Comparison of ENCODE assay signal across 21 cellular contexts in the genomic region with DNA sequence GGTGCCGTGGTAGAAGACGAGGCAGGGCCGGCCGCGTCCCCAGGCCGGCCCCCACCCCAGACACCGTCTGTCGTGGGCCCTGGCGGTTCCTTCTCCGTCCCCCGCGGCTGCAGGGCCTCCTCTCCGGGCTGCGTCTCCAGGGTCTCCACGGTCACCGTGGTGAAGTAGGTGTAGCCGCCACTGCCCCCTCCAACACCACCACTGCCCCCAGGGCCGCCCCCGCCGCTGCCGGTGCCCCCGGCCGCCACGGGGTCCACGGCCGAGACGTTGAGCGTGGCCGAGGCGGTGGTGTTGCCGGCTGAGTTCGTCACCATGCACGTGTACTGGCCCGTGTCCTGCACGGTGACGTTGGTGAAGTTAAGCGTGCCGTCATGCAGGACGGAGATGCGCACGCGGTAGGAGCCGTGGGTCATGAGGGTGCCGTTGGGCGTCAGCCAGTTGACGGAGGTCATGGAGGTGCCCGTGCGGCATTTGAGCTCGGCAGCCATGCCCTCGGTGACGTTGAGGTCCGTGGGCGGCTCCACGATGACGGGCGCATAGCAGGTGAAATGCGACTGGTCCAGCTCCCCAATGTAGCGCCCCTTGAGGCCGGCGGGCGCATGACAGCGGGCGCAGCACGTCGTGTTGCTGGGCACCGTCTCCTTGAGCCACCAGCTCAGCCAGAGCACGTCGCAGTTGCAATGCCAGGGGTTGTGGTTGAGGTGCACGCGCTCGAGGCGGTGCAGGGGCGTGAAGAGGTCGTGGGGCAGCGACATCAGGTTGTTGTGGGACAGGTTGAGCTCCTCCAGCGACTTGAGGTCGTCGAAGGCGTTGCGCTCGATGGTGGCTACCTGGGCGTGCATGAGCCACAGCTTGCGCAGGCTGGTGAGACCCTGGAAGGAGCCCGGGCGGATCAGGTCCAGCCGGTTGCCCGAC. TPM values are rescaled to one million over a fixed set of nuclear protein-coding genes. Genes with fewer than 3 reads are reported as not detected.
A peak's percentile ranks its signal among the peaks of the same experiment; 100 is the strongest.
DNase-seq lines count a peak whose midpoint lies in the region; ATAC-seq, FAIRE-seq and TF ChIP-seq lines count a peak whose summit lies in the region.
"Had no signal": no experiment of that assay in that cellular context is flagged by ENCODE, and none has a peak within 500 bp of the region (broad histone marks: within the 10 kb centered on the region; RNA-seq: fewer than 3 reads in every experiment).

No MANE protein-coding gene starts in this region.

- H3K27me3 ChIP-seq in PC-3 (ENCODE audit: low read length) (no peaks in the 10 kb centered on the region), HepG2 (ENCODE audit: control insufficient read depth in 1 of 2, insufficient read depth in 2 of 2, low read length in 2 of 2) (peaks cover 0 to 4% of the 10 kb centered on the region in 2 experiments; a peak in 2 of 5 replicates)
- H3K27me3 ChIP-seq: dorsolateral prefrontal cortex, ovary, vagina had no signal

- no peaks in the 10 kb centered on the region for H3K9me2 ChIP-seq in PC-3 (replicated peaks; ENCODE audit: low read length)

- WGBS in HepG2 (ENCODE audit: low lambda C conversion rate): 82% methylated on average over 33 of the region's 87 CpGs

- CTCF ChIA-PET in PC-3 (lab: Charles Lee): no interaction called here
- CTCF ChIA-PET in HepG2 (lab: Yijun Ruan, JAX; ENCODE audit: low intra/inter-chr PET ratio, low total read pairs): no interaction called here

- intact Hi-C loops in PC-3 (cut with micrococcal nuclease): no loop called here
- intact Hi-C loops in HepG2 (cut with micrococcal nuclease; ENCODE audit: unreplicated experiment): no loop called here
- intact Hi-C loops in left cardiac atrium (cut with DNase I): no loop called here

- in situ Hi-C loops in HepG2 (cut with HindIII; ENCODE audit: extremely low pct_ligation_motif_present, low pct_unique_long_range_greater_than_20kb): no loop called here

- H3K9ac ChIP-seq in PC-3 (ENCODE audit: low read length) (no peak overlapping the region), HepG2 (ENCODE audit: insufficient read depth, low read depth, low read length) (no peak overlapping the region)

- H3K27ac ChIP-seq in PC-3 (ENCODE audit: low read length) (no peak overlapping the region), HepG2 (ENCODE audit: extremely low read length, insufficient read depth, low read length) (no peak overlapping the region)
- H3K27ac ChIP-seq: heart right ventricle, ovary, SK-N-MC, skin epidermis, vagina had no signal

- TF ChIP-seq POLR2A in HepG2 (IDR thresholded peaks at IDR 0.05; ENCODE audit: insufficient read depth in 1 of 2, low read depth in 2 of 2, low read length in 2 of 2): no peak

- peak; percentile 27 for DNase-seq in stimulated activated CD4-positive, alpha-beta T cell treated with anti-CD3 and anti-CD28 coated beads, Interleukin-15, amount 100 ng/mL, for 24 hours
- DNase-seq in stimulated activated CD4-positive, alpha-beta T cell treated with anti-CD3 and anti-CD28 coated beads, Interleukin-2, amount 100 ng/mL, for 48 hours: no peak
- DNase-seq in PC-3 (no peak), HepG2 (ENCODE audit: low spot score) (no peak), urothelium cell line (ENCODE audit: low spot score) (no peak), COLO829 (ENCODE audit: low spot score) (no peak), dedifferentiated amniotic fluid mesenchymal stem cell (ENCODE audit: extremely low spot score) (no peak), left cardiac atrium (no peak)
- DNase-seq: activated T-cell treated with anti-CD3 and anti-CD28 coated beads, Interleukin-2, amount 50 U/mL, for 24 hours; CD8-positive, alpha-beta T cell; dorsolateral prefrontal cortex; HCEC 1CT; heart right ventricle; NCI-H2081; NCI-H510A treated with DMSO at 0.1 percent for 48 hours; OCI-M1; ovary had no signal

- H2AFZ ChIP-seq in PC-3 (ENCODE audit: low read length) (no peak overlapping the region), HepG2 (ENCODE audit: low read length) (no peak overlapping the region)

- H4K20me1 ChIP-seq in PC-3 (ENCODE audit: low read length) (no peaks in the 10 kb centered on the region), HepG2 (ENCODE audit: insufficient read depth, low read length) (no peaks in the 10 kb centered on the region)

- H3K79me2 ChIP-seq in PC-3 (ENCODE audit: low read length) (no peaks in the 10 kb centered on the region), HepG2 (ENCODE audit: insufficient read depth, low read length) (no peaks in the 10 kb centered on the region)

- FAIRE-seq in HepG2 (lab: Jason Lieb, UNC) (no peak), urothelium cell line (lab: Jason Lieb, UNC) (peak; percentile 50)

- TF ChIP-seq CTCF in PC-3 (conservative IDR thresholded peaks at IDR 0.05; ENCODE audit: low read depth, low read length) (peak; percentile 39; the same call in 1 of the 2 replicates), HepG2 (CRISPR knock-in tag; IDR thresholded peaks at IDR 0.05) (peak; percentile 31; the same call in 1 of the 2 replicates)

- ATAC-seq in PC-3: no peak
- no peak for ATAC-seq in HepG2
- ATAC-seq in left cardiac atrium: no peak
- ATAC-seq: CD8-positive, alpha-beta T cell; esophagus mucosa; heart right ventricle had no signal

- POLR2A ChIA-PET in PC-3 (lab: Charles Lee; ENCODE audit: unreplicated experiment) (no interaction called here), HepG2 (lab: Yijun Ruan, JAX) (no interaction called here)

- TF ChIP-seq EP300 in HepG2 (IDR thresholded peaks at IDR 0.05; ENCODE audit: low read depth in 2 of 2, low read length in 2 of 2) (no peak), HepG2 (CRISPR knock-in tag; IDR thresholded peaks at IDR 0.05; ENCODE audit: borderline replicate concordance) (no peak)

- no peak overlapping the region for H3K4me3 ChIP-seq in PC-3 (ENCODE audit: low read length)
- H3K4me3 ChIP-seq in HepG2 (replicated peaks in 1 of 3; ENCODE audit: insufficient read depth in 1 of 3, low read depth in 2 of 3, low read length in 3 of 3): no peak overlapping the region
- H3K4me3 ChIP-seq: dorsolateral prefrontal cortex, heart right ventricle, ovary, SK-N-MC, skin epidermis, vagina had no signal

- H3F3A ChIP-seq in PC-3 (ENCODE audit: low read length, unreplicated experiment): no peaks in the 10 kb centered on the region

- peaks cover 3% of the 10 kb centered on the region; the same call in 1 of the 2 replicates for H3K4me1 ChIP-seq in PC-3 (ENCODE audit: insufficient read depth, low read length)
- H3K4me1 ChIP-seq in HepG2 (ENCODE audit: insufficient read depth, low read length): peaks cover 8% of the 10 kb centered on the region
- H3K4me1 ChIP-seq: heart right ventricle, vagina had no signal

- H3K9me3 ChIP-seq in PC-3 (ENCODE audit: low read length): no peaks in the 10 kb centered on the region
- no peaks in the 10 kb centered on the region for H3K9me3 ChIP-seq in HepG2 (ENCODE audit: low read length)
- H3K9me3 ChIP-seq: heart right ventricle, ovary, vagina had no signal

- no peak for TF ChIP-seq RAD21 in HepG2 (CRISPR knock-in tag; IDR thresholded peaks at IDR 0.05)

- H3K36me3 ChIP-seq in PC-3 (ENCODE audit: low read depth, low read length): no peaks in the 10 kb centered on the region
- H3K36me3 ChIP-seq in HepG2 (replicated peaks in 1 of 2; ENCODE audit: control insufficient read depth in 1 of 2, insufficient read depth in 2 of 2, low read length in 2 of 2): no peaks in the 10 kb centered on the region
- H3K36me3 ChIP-seq: heart right ventricle, ovary, vagina had no signal

- BruUV-seq in PC-3 (replicated peaks; lab: Mats Ljungman, UMichigan) (no TSS peak), HepG2 (replicated peaks; lab: Mats Ljungman, UMichigan) (no TSS peak)

- no peak overlapping the region for H3K4me2 ChIP-seq in PC-3 (ENCODE audit: low read length)
- no peak overlapping the region for H3K4me2 ChIP-seq in HepG2 (ENCODE audit: low read depth, low read length)

RNA-seq across cellular contexts. Expression of a gene that starts 4.6 kb away (rescaled TPM):
- total RNA-seq in PC-3 (2014; rRNA removed) (not detected in 2 replicates), HepG2 (2016; rRNA removed; fragmentation: Illumina TruSeq; extraction: Trizol) (1.1 and 2.2 TPM in 2 replicates), left cardiac atrium (not detected)
- total RNA-seq in HepG2 (2016; cell fraction: cytosol; rRNA removed; fragmentation: Illumina TruSeq; extraction: Trizol; ENCODE audit: low read depth): 1.4 and 2.5 TPM in 2 replicates
- 1.4 and 2.5 TPM in 2 replicates for total RNA-seq in HepG2 (2016; cell fraction: insoluble cytoplasmic fraction; rRNA removed; fragmentation: Illumina TruSeq; extraction: Trizol)
- total RNA-seq in HepG2 (2016; cell fraction: membrane; rRNA removed; fragmentation: Illumina TruSeq; extraction: Trizol): 1.4 and 1.7 TPM in 2 replicates
- total RNA-seq in HepG2 (2016; cell fraction: nucleus; rRNA removed; fragmentation: Illumina TruSeq; extraction: Trizol): 1.7 and 2.8 TPM in 2 replicates
- 3.3 and 4.0 TPM in 2 replicates for polyA plus RNA-seq in HepG2 (2011; rRNA removed)
- 2.0 and 2.9 TPM in 2 replicates for polyA plus RNA-seq in HepG2 (2011; cell fraction: cytosol; rRNA removed)
- 18.4 and 19.8 TPM in 2 replicates for polyA plus RNA-seq in HepG2 (2011; cell fraction: nucleus; rRNA removed)
- polyA plus RNA-seq in HepG2 (2012): 4.3 and 4.8 TPM in 2 replicates
- polyA plus RNA-seq in HepG2 (2016; cell fraction: cytosol; fragmentation: Illumina TruSeq; extraction: Trizol; ENCODE audit: low read depth): 2.7 and 3.3 TPM in 2 replicates
- 1.4 and 1.8 TPM in 2 replicates for polyA plus RNA-seq in HepG2 (2016; cell fraction: insoluble cytoplasmic fraction; fragmentation: Illumina TruSeq; extraction: Trizol; ENCODE audit: low read depth)
- polyA plus RNA-seq in HepG2 (2016; cell fraction: membrane; fragmentation: Illumina TruSeq; extraction: Trizol; ENCODE audit: low read depth): 2.6 and 2.7 TPM in 2 replicates
- polyA plus RNA-seq in HepG2 (2016; cell fraction: nucleus; fragmentation: Illumina TruSeq; extraction: Trizol; ENCODE audit: insufficient read depth, low read depth): 1.6 and 6.8 TPM in 2 replicates
- 1.3 TPM in 1 of 2 replicates, not detected in the other for polyA minus RNA-seq in HepG2 (2011; rRNA and poly(A)+ RNA removed; ENCODE audit: low replicate concordance)
- 0.79 and 2.3 TPM in 2 replicates for polyA minus RNA-seq in HepG2 (2011; cell fraction: cytosol; rRNA and poly(A)+ RNA removed)
- 0.64 and 2.4 TPM in 2 replicates for polyA minus RNA-seq in HepG2 (2011; cell fraction: nucleus; rRNA and poly(A)+ RNA removed)
- total RNA-seq: CD8-positive, alpha-beta T cell; esophagus mucosa; heart right ventricle; ovary; vagina had no signal
- polyA plus RNA-seq: heart right ventricle, ovary had no signal

RNA-seq across cellular contexts. Expression of a gene that starts 7.4 kb away (rescaled TPM):
- total RNA-seq in PC-3 (2014; rRNA removed) (60.8 and 71.5 TPM in 2 replicates), HepG2 (2016; rRNA removed; fragmentation: Illumina TruSeq; extraction: Trizol) (2.0 and 2.3 TPM in 2 replicates), left cardiac atrium (10 to 100 TPM; 27.3 to 36.7 TPM)
- total RNA-seq in HepG2 (2016; cell fraction: cytosol; rRNA removed; fragmentation: Illumina TruSeq; extraction: Trizol; ENCODE audit: low read depth): 2.6 and 3.1 TPM in 2 replicates
- total RNA-seq in HepG2 (2016; cell fraction: insoluble cytoplasmic fraction; rRNA removed; fragmentation: Illumina TruSeq; extraction: Trizol): 3.2 and 3.4 TPM in 2 replicates
- 3.4 and 3.5 TPM in 2 replicates for total RNA-seq in HepG2 (2016; cell fraction: membrane; rRNA removed; fragmentation: Illumina TruSeq; extraction: Trizol)
- total RNA-seq in HepG2 (2016; cell fraction: nucleus; rRNA removed; fragmentation: Illumina TruSeq; extraction: Trizol): 0.56 and 1.7 TPM in 2 replicates
- 4.1 and 5.2 TPM in 2 replicates for polyA plus RNA-seq in HepG2 (2011; rRNA removed)
- 4.6 and 10.0 TPM in 2 replicates for polyA plus RNA-seq in HepG2 (2011; cell fraction: cytosol; rRNA removed)
- 6.9 and 8.9 TPM in 2 replicates for polyA plus RNA-seq in HepG2 (2011; cell fraction: nucleus; rRNA removed)
- 1.6 and 3.0 TPM in 2 replicates for polyA plus RNA-seq in HepG2 (2012)
- 3.7 and 4.0 TPM in 2 replicates for polyA plus RNA-seq in HepG2 (2016; cell fraction: cytosol; fragmentation: Illumina TruSeq; extraction: Trizol; ENCODE audit: low read depth)
- polyA plus RNA-seq in HepG2 (2016; cell fraction: insoluble cytoplasmic fraction; fragmentation: Illumina TruSeq; extraction: Trizol; ENCODE audit: low read depth): 2.9 and 3.0 TPM in 2 replicates
- polyA plus RNA-seq in HepG2 (2016; cell fraction: membrane; fragmentation: Illumina TruSeq; extraction: Trizol; ENCODE audit: low read depth): 4.1 and 4.4 TPM in 2 replicates
- 2.7 and 4.3 TPM in 2 replicates for polyA plus RNA-seq in HepG2 (2016; cell fraction: nucleus; fragmentation: Illumina TruSeq; extraction: Trizol; ENCODE audit: insufficient read depth, low read depth)
- polyA minus RNA-seq in HepG2 (2011; rRNA and poly(A)+ RNA removed; ENCODE audit: low replicate concordance): 2.9 and 4.4 TPM in 2 replicates
- 2.6 TPM in 1 of 2 replicates, not detected in the other for polyA minus RNA-seq in HepG2 (2011; cell fraction: cytosol; rRNA and poly(A)+ RNA removed)
- polyA minus RNA-seq in HepG2 (2011; cell fraction: nucleus; rRNA and poly(A)+ RNA removed): 1.9 and 2.2 TPM in 2 replicates

RNA-seq across cellular contexts. Expression of a gene that starts 41.7 kb away (rescaled TPM):
- total RNA-seq in PC-3 (2014; rRNA removed) (3.5 and 6.2 TPM in 2 replicates), HepG2 (2016; rRNA removed; fragmentation: Illumina TruSeq; extraction: Trizol) (not detected in 2 replicates), left cardiac atrium (1 to 10 TPM; 1.4 to 1.5 TPM)
- total RNA-seq in HepG2 (2016; cell fraction: cytosol; rRNA removed; fragmentation: Illumina TruSeq; extraction: Trizol; ENCODE audit: low read depth): not detected in 2 replicates
- total RNA-seq in HepG2 (2016; cell fraction: insoluble cytoplasmic fraction; rRNA removed; fragmentation: Illumina TruSeq; extraction: Trizol): not detected in 2 replicates
- not detected in 2 replicates for total RNA-seq in HepG2 (2016; cell fraction: membrane; rRNA removed; fragmentation: Illumina TruSeq; extraction: Trizol)
- total RNA-seq in HepG2 (2016; cell fraction: nucleus; rRNA removed; fragmentation: Illumina TruSeq; extraction: Trizol): not detected in 2 replicates
- not detected in 2 replicates for polyA plus RNA-seq in HepG2 (2011; rRNA removed)
- polyA plus RNA-seq in HepG2 (2011; cell fraction: cytosol; rRNA removed): not detected in 2 replicates
- polyA plus RNA-seq in HepG2 (2011; cell fraction: nucleus; rRNA removed): not detected in 2 replicates
- not detected in 2 replicates for polyA plus RNA-seq in HepG2 (2012)
- polyA plus RNA-seq in HepG2 (2016; cell fraction: cytosol; fragmentation: Illumina TruSeq; extraction: Trizol; ENCODE audit: low read depth): not detected in 2 replicates
- not detected in 2 replicates for polyA plus RNA-seq in HepG2 (2016; cell fraction: insoluble cytoplasmic fraction; fragmentation: Illumina TruSeq; extraction: Trizol; ENCODE audit: low read depth)
- not detected in 2 replicates for polyA plus RNA-seq in HepG2 (2016; cell fraction: membrane; fragmentation: Illumina TruSeq; extraction: Trizol; ENCODE audit: low read depth)
- polyA plus RNA-seq in HepG2 (2016; cell fraction: nucleus; fragmentation: Illumina TruSeq; extraction: Trizol; ENCODE audit: insufficient read depth, low read depth): not detected in 2 replicates
- 5.1 TPM in 1 of 2 replicates, not detected in the other for polyA minus RNA-seq in HepG2 (2011; rRNA and poly(A)+ RNA removed; ENCODE audit: low replicate concordance)
- not detected in 2 replicates for polyA minus RNA-seq in HepG2 (2011; cell fraction: cytosol; rRNA and poly(A)+ RNA removed)
- not detected in 2 replicates for polyA minus RNA-seq in HepG2 (2011; cell fraction: nucleus; rRNA and poly(A)+ RNA removed)
- total RNA-seq: vagina had no signal

RNA-seq across cellular contexts. Expression of a gene that starts 42.0 kb away (rescaled TPM):
- 228 and 286 TPM in 2 replicates for total RNA-seq in PC-3 (2014; rRNA removed)
- total RNA-seq in HepG2 (2016; rRNA removed; fragmentation: Illumina TruSeq; extraction: Trizol): not detected in 2 replicates
- not detected in 2 replicates for total RNA-seq in HepG2 (2016; cell fraction: cytosol; rRNA removed; fragmentation: Illumina TruSeq; extraction: Trizol; ENCODE audit: low read depth)
- not detected in 2 replicates for total RNA-seq in HepG2 (2016; cell fraction: insoluble cytoplasmic fraction; rRNA removed; fragmentation: Illumina TruSeq; extraction: Trizol)
- total RNA-seq in HepG2 (2016; cell fraction: membrane; rRNA removed; fragmentation: Illumina TruSeq; extraction: Trizol): not detected in 2 replicates
- not detected in 2 replicates for total RNA-seq in HepG2 (2016; cell fraction: nucleus; rRNA removed; fragmentation: Illumina TruSeq; extraction: Trizol)
- not detected in 2 replicates for polyA plus RNA-seq in HepG2 (2011; rRNA removed)
- polyA plus RNA-seq in HepG2 (2011; cell fraction: cytosol; rRNA removed): 0.04 TPM in 1 of 2 replicates, not detected in the other
- 0.19 TPM in 1 of 2 replicates, not detected in the other for polyA plus RNA-seq in HepG2 (2011; cell fraction: nucleus; rRNA removed)
- not detected in 2 replicates for polyA plus RNA-seq in HepG2 (2012)
- polyA plus RNA-seq in HepG2 (2016; cell fraction: cytosol; fragmentation: Illumina TruSeq; extraction: Trizol; ENCODE audit: low read depth): not detected in 2 replicates
- polyA plus RNA-seq in HepG2 (2016; cell fraction: insoluble cytoplasmic fraction; fragmentation: Illumina TruSeq; extraction: Trizol; ENCODE audit: low read depth): not detected in 2 replicates
- not detected in 2 replicates for polyA plus RNA-seq in HepG2 (2016; cell fraction: membrane; fragmentation: Illumina TruSeq; extraction: Trizol; ENCODE audit: low read depth)
- polyA plus RNA-seq in HepG2 (2016; cell fraction: nucleus; fragmentation: Illumina TruSeq; extraction: Trizol; ENCODE audit: insufficient read depth, low read depth): not detected in 2 replicates
- polyA minus RNA-seq in HepG2 (2011; rRNA and poly(A)+ RNA removed; ENCODE audit: low replicate concordance): 0.06 and 36.3 TPM in 2 replicates
- 0.69 and 2.2 TPM in 2 replicates for polyA minus RNA-seq in HepG2 (2011; cell fraction: cytosol; rRNA and poly(A)+ RNA removed)
- polyA minus RNA-seq in HepG2 (2011; cell fraction: nucleus; rRNA and poly(A)+ RNA removed): 0.25 and 1.0 TPM in 2 replicates
- 10 to 100 TPM; 82.3 to 96.9 TPM for total RNA-seq in left cardiac atrium

RNA-seq across cellular contexts. Expression of a gene that starts 49.9 kb away (rescaled TPM):
- total RNA-seq in PC-3 (2014; rRNA removed) (0.26 and 0.52 TPM in 2 replicates), HepG2 (2016; rRNA removed; fragmentation: Illumina TruSeq; extraction: Trizol) (not detected in 2 replicates), left cardiac atrium (1 to 10 TPM; 1.4 to 2.9 TPM)
- total RNA-seq in HepG2 (2016; cell fraction: cytosol; rRNA removed; fragmentation: Illumina TruSeq; extraction: Trizol; ENCODE audit: low read depth): not detected in 2 replicates
- not detected in 2 replicates for total RNA-seq in HepG2 (2016; cell fraction: insoluble cytoplasmic fraction; rRNA removed; fragmentation: Illumina TruSeq; extraction: Trizol)
- not detected in 2 replicates for total RNA-seq in HepG2 (2016; cell fraction: membrane; rRNA removed; fragmentation: Illumina TruSeq; extraction: Trizol)
- not detected in 2 replicates for total RNA-seq in HepG2 (2016; cell fraction: nucleus; rRNA removed; fragmentation: Illumina TruSeq; extraction: Trizol)
- polyA plus RNA-seq in HepG2 (2011; rRNA removed): not detected in 2 replicates
- not detected in 2 replicates for polyA plus RNA-seq in HepG2 (2011; cell fraction: cytosol; rRNA removed)
- not detected in 2 replicates for polyA plus RNA-seq in HepG2 (2011; cell fraction: nucleus; rRNA removed)
- polyA plus RNA-seq in HepG2 (2012): not detected in 2 replicates
- not detected in 2 replicates for polyA plus RNA-seq in HepG2 (2016; cell fraction: cytosol; fragmentation: Illumina TruSeq; extraction: Trizol; ENCODE audit: low read depth)
- polyA plus RNA-seq in HepG2 (2016; cell fraction: insoluble cytoplasmic fraction; fragmentation: Illumina TruSeq; extraction: Trizol; ENCODE audit: low read depth): not detected in 2 replicates
- polyA plus RNA-seq in HepG2 (2016; cell fraction: membrane; fragmentation: Illumina TruSeq; extraction: Trizol; ENCODE audit: low read depth): not detected in 2 replicates
- not detected in 2 replicates for polyA plus RNA-seq in HepG2 (2016; cell fraction: nucleus; fragmentation: Illumina TruSeq; extraction: Trizol; ENCODE audit: insufficient read depth, low read depth)
- not detected in 2 replicates for polyA minus RNA-seq in HepG2 (2011; rRNA and poly(A)+ RNA removed; ENCODE audit: low replicate concordance)
- not detected in 2 replicates for polyA minus RNA-seq in HepG2 (2011; cell fraction: cytosol; rRNA and poly(A)+ RNA removed)
- polyA minus RNA-seq in HepG2 (2011; cell fraction: nucleus; rRNA and poly(A)+ RNA removed): not detected in 2 replicates
- total RNA-seq: CD8-positive, alpha-beta T cell had no signal

Comparison
In these comparisons a context has a peak if more than half of its experiments do, and no peak if none do; other contexts are left out.
1. RNA of a gene that starts 7.4 kb away (total RNA-seq): 60.8 to 71.5 TPM in PC-3 and 27.3 to 36.7 TPM in left cardiac atrium; 0.56 to 3.5 TPM in HepG2; every median in the first group is over 4 times any median in the second.